In genomic region chr14:99735189-99736135, GRCh38 we compare ENCODE assay signal across 17 cellular contexts. TPM values are rescaled to one million over a fixed set of nuclear protein-coding genes. Genes with fewer than 3 reads are reported as not detected.
DNase-seq lines count a peak whose midpoint lies in the region; ATAC-seq, FAIRE-seq and TF ChIP-seq lines count a peak whose summit lies in the region.
"Had no signal": no experiment of that assay in that cellular context is flagged by ENCODE, and none has a peak within 500 bp of the region (broad histone marks: within the 10 kb centered on the region; RNA-seq: fewer than 3 reads in every experiment).

No MANE protein-coding gene starts in this region.

- peak overlapping the region; percentile 17 for H3K9ac ChIP-seq in NT2/D1 (ENCODE audit: insufficient read length, low read depth)
- H3K9ac ChIP-seq in mesenchymal stem cell (ENCODE audit: low read length): no peak overlapping the region

- H3K79me1 ChIP-seq in mesenchymal stem cell (replicated peaks; ENCODE audit: low read length, poor library complexity, severe bottlenecking): no peaks in the 10 kb centered on the region

- WGBS in mesenchymal stem cell: 84% methylated on average over 13 of the region's 13 CpGs

- H3K36me3 ChIP-seq in NT2/D1 (ENCODE audit: insufficient read depth, insufficient read length, low read length) (no peaks in the 10 kb centered on the region), mesenchymal stem cell (ENCODE audit: control insufficient read depth in 1 of 2, insufficient read depth in 2 of 2, low read depth in 1 of 2, low read length in 2 of 2) (no peaks in the 10 kb centered on the region), thoracic aorta (no peaks in the 10 kb centered on the region)

- H3K9me3 ChIP-seq in NT2/D1 (ENCODE audit: insufficient read depth, low read length) (no peaks in the 10 kb centered on the region), mesenchymal stem cell (ENCODE audit: control insufficient read depth, low read length) (no peaks in the 10 kb centered on the region), thoracic aorta (no peaks in the 10 kb centered on the region)

- TF ChIP-seq CTCF in chondrocyte (IDR thresholded peaks at IDR 0.05): no peak
- no peak for TF ChIP-seq CTCF in thoracic aorta (IDR thresholded peaks at IDR 0.05)

- H3K18ac ChIP-seq in mesenchymal stem cell (ENCODE audit: low read depth in 1 of 2, low read length in 2 of 2): no peak overlapping the region

- H3K23ac ChIP-seq in mesenchymal stem cell (ENCODE audit: low read length in 2 of 2): no peak overlapping the region

- H3K9me3 Mint-ChIP-seq in chondrocyte (ENCODE audit: low read depth): no peaks in the 10 kb centered on the region
- H3K9me3 Mint-ChIP-seq: effector memory CD8-positive, alpha-beta T cell; immature natural killer cell; natural killer cell; stimulated activated effector memory CD8-positive, alpha-beta T cell treated with anti-CD3 and anti-CD28 coated beads, Interleukin-12 subunit alpha, Interleukin-12 subunit beta, amount 100 ng/mL, for 72 hours; T-cell had no signal

- H3K14ac ChIP-seq in mesenchymal stem cell (ENCODE audit: low read length in 2 of 2): no peak overlapping the region

- no peak for FAIRE-seq in GM19239 (lab: Jason Lieb, UNC)

- no peak overlapping the region for H4K91ac ChIP-seq in mesenchymal stem cell (ENCODE audit: low read length)

- peaks cover 10% of the 10 kb centered on the region for H3K4me1 Mint-ChIP-seq in chondrocyte (ENCODE audit: low read depth)
- H3K4me1 Mint-ChIP-seq: immature natural killer cell, natural killer cell had no signal

- no peak overlapping the region for H3K27ac Mint-ChIP-seq in chondrocyte (ENCODE audit: unreplicated experiment)
- H3K27ac Mint-ChIP-seq: effector memory CD8-positive, alpha-beta T cell; immature natural killer cell; natural killer cell; stimulated activated effector memory CD8-positive, alpha-beta T cell treated with anti-CD3 and anti-CD28 coated beads, Interleukin-12 subunit alpha, Interleukin-12 subunit beta, amount 100 ng/mL, for 72 hours; T-cell had no signal

- no peaks in the 10 kb centered on the region for H3K27me3 ChIP-seq in NT2/D1 (ENCODE audit: insufficient read depth, insufficient read length)
- peaks cover 0 to 19% of the 10 kb centered on the region in 2 experiments for H3K27me3 ChIP-seq in mesenchymal stem cell (ENCODE audit: control insufficient read depth in 1 of 2, insufficient read depth in 1 of 2, low read length in 2 of 2)
- no peaks in the 10 kb centered on the region for H3K27me3 ChIP-seq in thoracic aorta (replicated peaks; ENCODE audit: insufficient read depth)

- no peak overlapping the region for H2BK12ac ChIP-seq in mesenchymal stem cell (ENCODE audit: low read length in 2 of 2)

- H3K36me3 Mint-ChIP-seq in chondrocyte (ENCODE audit: low read depth): no peaks in the 10 kb centered on the region
- H3K36me3 Mint-ChIP-seq: immature natural killer cell; natural killer cell; stimulated activated effector memory CD8-positive, alpha-beta T cell treated with anti-CD3 and anti-CD28 coated beads, Interleukin-12 subunit alpha, Interleukin-12 subunit beta, amount 100 ng/mL, for 72 hours; T-cell had no signal

- no peak overlapping the region for H3K4me3 Mint-ChIP-seq in chondrocyte (ENCODE audit: unreplicated experiment)
- H3K4me3 Mint-ChIP-seq: effector memory CD8-positive, alpha-beta T cell; immature natural killer cell; natural killer cell; stimulated activated effector memory CD8-positive, alpha-beta T cell treated with anti-CD3 and anti-CD28 coated beads, Interleukin-12 subunit alpha, Interleukin-12 subunit beta, amount 100 ng/mL, for 72 hours; T-cell had no signal

- H3K4me2 ChIP-seq in mesenchymal stem cell (ENCODE audit: low read length, poor library complexity, severe bottlenecking): no peak overlapping the region

- H2BK5ac ChIP-seq in mesenchymal stem cell (ENCODE audit: low read depth, low read length, poor library complexity, severe bottlenecking): no peak overlapping the region

- no peak overlapping the region for H2BK120ac ChIP-seq in mesenchymal stem cell (ENCODE audit: low read depth, low read length)

- H3K4ac ChIP-seq in mesenchymal stem cell (ENCODE audit: low read depth in 1 of 2, low read length in 2 of 2): no peak overlapping the region

- H3K27me3 Mint-ChIP-seq in chondrocyte (ENCODE audit: low read depth): no peaks in the 10 kb centered on the region

- H2AFZ ChIP-seq in mesenchymal stem cell (ENCODE audit: low read depth, low read length): no peak overlapping the region

- peak overlapping the region; percentile 12 for H2BK15ac ChIP-seq in mesenchymal stem cell (ENCODE audit: low read depth, poor library complexity, severe bottlenecking)

- DNase-seq in NT2/D1 (ENCODE audit: low read depth, low spot score) (no peak), chondrocyte (ENCODE audit: low spot score) (peak; percentile 50), mesenchymal stem cell (no peak), thoracic aorta (ENCODE audit: low spot score) (peak; percentile 1), GM19239 (ENCODE audit: insufficient read length, low spot score) (no peak), pons (ENCODE audit: low spot score) (no peak)
- no peak for DNase-seq in activated CD4-positive, alpha-beta T cell treated with anti-CD3 and anti-CD28 coated beads for 4 hours
- DNase-seq: effector memory CD8-positive, alpha-beta T cell; immature natural killer cell; Karpas-422; natural killer cell; NCI-H1436; NCI-H524 treated with DMSO at 0.1 percent for 48 hours; SHP77 treated with DMSO at 0.1 percent for 48 hours had no signal

- H2AK5ac ChIP-seq in mesenchymal stem cell (ENCODE audit: low read length, severe bottlenecking): no peak overlapping the region

- H3K4me1 ChIP-seq in NT2/D1 (ENCODE audit: insufficient read depth, insufficient read length) (peaks cover 23% of the 10 kb centered on the region), mesenchymal stem cell (ENCODE audit: control insufficient read depth, insufficient read depth, low read depth, low read length) (peaks cover 7% of the 10 kb centered on the region), thoracic aorta (ENCODE audit: control insufficient read depth in 1 of 2, low read depth in 2 of 2) (peaks cover 8 to 45% of the 10 kb centered on the region in 2 donors)

- no peak overlapping the region for H3K4me3 ChIP-seq in NT2/D1 (ENCODE audit: insufficient read length, low read depth)
- H3K4me3 ChIP-seq in mesenchymal stem cell (ENCODE audit: insufficient read depth in 1 of 2, low read depth in 1 of 2, low read length in 2 of 2): no peak overlapping the region
- H3K4me3 ChIP-seq in thoracic aorta: no peak overlapping the region

- H4K8ac ChIP-seq in mesenchymal stem cell (ENCODE audit: low read length): no peak overlapping the region

- no peak overlapping the region for H3K27ac ChIP-seq in mesenchymal stem cell (ENCODE audit: low read length, poor library complexity, severe bottlenecking)
- no peak overlapping the region for H3K27ac ChIP-seq in thoracic aorta

- no peak for ATAC-seq in thoracic aorta (ENCODE audit: insufficient number of reproducible peaks, low FRiP score, low read depth)
- no peak for ATAC-seq in activated CD4-positive, CD25-positive, alpha-beta regulatory T cell treated with anti-CD3 and anti-CD28 coated beads, Interleukin-2, amount 50 U/mL, for 24 hours
- ATAC-seq: effector memory CD8-positive, alpha-beta T cell; natural killer cell; stimulated activated effector memory CD8-positive, alpha-beta T cell treated with anti-CD3 and anti-CD28 coated beads, Interleukin-12 subunit alpha, Interleukin-12 subunit beta, amount 100 ng/mL, for 72 hours; T-cell had no signal

RNA-seq across cellular contexts. Expression of gene CYP46A1, which starts 51.4 kb away (rescaled TPM):
- total RNA-seq in chondrocyte (0.72 to 2.8 TPM (median 1.2 TPM) in 3 replicates), thoracic aorta (1 to 10 TPM in 1 of 2 donors, under 1 TPM in 1; 0.68 to 1.3 TPM)
- 0.03 TPM for polyA plus RNA-seq in mesenchymal stem cell (2013, experiment 1 of 2)
- polyA plus RNA-seq in mesenchymal stem cell (2013, experiment 2 of 2): 0.03 TPM
- polyA plus RNA-seq: immature natural killer cell had no signal

RNA-seq across cellular contexts. Expression of gene EML1, which starts 57.8 kb away (rescaled TPM):
- total RNA-seq in chondrocyte: 36.4 to 61.0 TPM (median 39.6 TPM) in 3 replicates
- polyA plus RNA-seq in mesenchymal stem cell (2013, experiment 1 of 2): 5.9 TPM
- polyA plus RNA-seq in mesenchymal stem cell (2013, experiment 2 of 2): 5.2 TPM
- total RNA-seq in thoracic aorta: 10 to 100 TPM; 55.1 to 66.5 TPM
- total RNA-seq: natural killer cell had no signal
- polyA plus RNA-seq: immature natural killer cell had no signal

Comparison
In these comparisons a context has a peak if more than half of its experiments do, and no peak if none do; other contexts are left out.
1. DNase-seq: peak in chondrocyte (single experiment) and thoracic aorta (single experiment); none in NT2/D1 (single experiment), mesenchymal stem cell (single experiment), GM19239 (single experiment), pons (single experiment) and activated CD4-positive, alpha-beta T cell treated with anti-CD3 and anti-CD28 coated beads for 4 hours (0 of 2).